8 cellular contexts compared by ENCODE assay signal in genomic region chr6:25056130-25056529, GRCh38.
DNase-seq lines count a peak whose midpoint lies in the region; ATAC-seq and TF ChIP-seq lines count a peak whose summit lies in the region.

No MANE protein-coding gene starts in this region.

- peak; percentile 76 for DNase-seq in CD1c-positive myeloid dendritic cell (ENCODE audit: extremely low spot score)
- DNase-seq in GM20000 (ENCODE audit: low spot score), result peak; percentile 41
- peak; percentile 37 to 42 for DNase-seq in activated CD4-positive, alpha-beta T cell treated with anti-CD3 and anti-CD28 coated beads, Interleukin-2, amount 50 U/mL, for 48 hours
- peak; percentile 30 to 34 for DNase-seq in stimulated activated CD4-positive, alpha-beta T cell treated with anti-CD3 and anti-CD28 coated beads, Interleukin-2, amount 100 ng/mL, for 24 hours
- no peak for DNase-seq in NCI-H345 (lab: John Stamatoyannopoulos, UW)
- no peak for DNase-seq in middle frontal gyrus (ENCODE audit: extremely low spot score, low spot score)
- no peak for DNase-seq in amniotic stem cell (lab: John Stamatoyannopoulos, UW)

- ATAC-seq in HG03565 (IDR thresholded peaks at IDR 0.05; ENCODE audit: unreplicated experiment), result peak; percentile 65

- no peak for TF ChIP-seq CTCF in GM20000 (IDR thresholded peaks at IDR 0.05; ENCODE audit: extremely low read depth, missing control alignments)

Comparison
In these comparisons a context has a peak if more than half of its experiments do, and no peak if none do; other contexts are left out.
1. DNase-seq: peak in CD1c-positive myeloid dendritic cell (single experiment), GM20000 (single experiment), activated CD4-positive, alpha-beta T cell treated with anti-CD3 and anti-CD28 coated beads, Interleukin-2, amount 50 U/mL, for 48 hours (2 of 2) and stimulated activated CD4-positive, alpha-beta T cell treated with anti-CD3 and anti-CD28 coated beads, Interleukin-2, amount 100 ng/mL, for 24 hours (2 of 2); none in NCI-H345 (single experiment), middle frontal gyrus (single experiment) and amniotic stem cell (single experiment).